Comparison of ENCODE assay signal across 23 cellular contexts in genomic region chr10:123421461-123421860, GRCh38.
DNase-seq lines count a peak whose midpoint lies in the region; ATAC-seq and TF ChIP-seq lines count a peak whose summit lies in the region.
"Had no signal": no experiment of that assay in that cellular context is flagged by ENCODE, and none has a peak within 500 bp of the region (broad histone marks: within the 10 kb centered on the region; RNA-seq: fewer than 3 reads in every experiment).

No MANE protein-coding gene starts in this region.

- 80% methylated on average over 2 of the region's 2 CpGs for WGBS in right cardiac atrium

- intact Hi-C loops in head of caudate nucleus (cut with DNase I) (no loop called here), right cardiac atrium (cut with DNase I) (no loop called here)

- peaks cover 7% of the 10 kb centered on the region for H3K4me1 Mint-ChIP-seq in nephron progenitor cell
- H3K4me1 Mint-ChIP-seq in stimulated activated naive CD8-positive, alpha-beta T cell treated with anti-CD3 and anti-CD28 coated beads, Interleukin-15, amount 100 ng/mL, for 72 hours = no peaks in the 10 kb centered on the region
- H3K4me1 Mint-ChIP-seq: CD14-positive monocyte; CD8-positive, alpha-beta memory T cell had no signal

- no peak for TF ChIP-seq CTCF in nephron progenitor cell (IDR thresholded peaks at IDR 0.05)

- H3K27me3 ChIP-seq in right cardiac atrium (ENCODE audit: control insufficient read depth, insufficient read depth) = peaks cover 4% of the 10 kb centered on the region
- H3K27me3 ChIP-seq: BE2C; BLaER1 treated with 17β-estradiol and CSF1 and Interleukin-3, amounts not matched to agents 10 nM and 100 nM had no signal

- H3K4me1 ChIP-seq in right cardiac atrium (ENCODE audit: control insufficient read depth, insufficient read depth, low read length) = no peaks in the 10 kb centered on the region
- H3K4me1 ChIP-seq: A549, BE2C had no signal

- H3K27ac ChIP-seq in caudate nucleus (ENCODE audit: low read depth, low read length) (no peak overlapping the region), right cardiac atrium (ENCODE audit: low read length) (no peak overlapping the region)
- H3K27ac ChIP-seq: A549; BLaER1 treated with 17β-estradiol and CSF1 and Interleukin-3, amounts not matched to agents 10 nM and 100 nM; GM23248 had no signal

- no peaks in the 10 kb centered on the region for H3K9me3 ChIP-seq in right cardiac atrium (ENCODE audit: control insufficient read depth, low read length)
- H3K9me3 ChIP-seq: A549, BE2C had no signal

- DNase-seq in caudate nucleus (lab: John Stamatoyannopoulos, UW) (peak in 41 of 61 donors; percentile 6 to 90 (median 43)), head of caudate nucleus (peak; percentile 21 to 93 (median 65)), nephron progenitor cell (no peak), right cardiac atrium (no peak)
- no peak for DNase-seq in activated CD4-positive, alpha-beta T cell treated with anti-CD3 and anti-CD28 coated beads, Interleukin-2, amount 50 U/mL, for 4 hours
- no peak for DNase-seq in stimulated activated naive CD8-positive, alpha-beta T cell treated with anti-CD3 and anti-CD28 coated beads, Interleukin-15, amount 100 ng/mL, for 72 hours
- DNase-seq: 8988T; ACHN; AML-193; BE2C; CD4-positive, alpha-beta T cell; CD8-positive, alpha-beta memory T cell; DMS 273 treated with DMSO at 0.1 percent for 48 hours; DMS79; EL; GDM1; GM23248; H7; HCEC 1CT had no signal

- H3K4me3 ChIP-seq in right cardiac atrium (ENCODE audit: low read length) = no peak overlapping the region
- H3K4me3 ChIP-seq: A549; BLaER1 treated with 17β-estradiol and CSF1 and Interleukin-3, amounts not matched to agents 10 nM and 100 nM; GM12878; GM23248 had no signal

- H3K9me3 Mint-ChIP-seq in nephron progenitor cell = no peaks in the 10 kb centered on the region
- H3K9me3 Mint-ChIP-seq in stimulated activated naive CD8-positive, alpha-beta T cell treated with anti-CD3 and anti-CD28 coated beads, Interleukin-15, amount 100 ng/mL, for 72 hours = no peaks in the 10 kb centered on the region
- H3K9me3 Mint-ChIP-seq: CD4-positive, alpha-beta T cell had no signal

- H3K27ac Mint-ChIP-seq in nephron progenitor cell = peak overlapping the region; percentile 72
- H3K27ac Mint-ChIP-seq in stimulated activated naive CD8-positive, alpha-beta T cell treated with anti-CD3 and anti-CD28 coated beads, Interleukin-15, amount 100 ng/mL, for 72 hours = no peak overlapping the region
- H3K27ac Mint-ChIP-seq: CD14-positive monocyte; CD4-positive, alpha-beta T cell had no signal

- ATAC-seq in right cardiac atrium = no peak
- ATAC-seq in stimulated activated naive CD8-positive, alpha-beta T cell treated with anti-CD3 and anti-CD28 coated beads, Interleukin-15, amount 100 ng/mL, for 72 hours = no peak
- ATAC-seq: A549, GM12878 had no signal

- no peak overlapping the region for H3K4me3 Mint-ChIP-seq in nephron progenitor cell
- no peak overlapping the region for H3K4me3 Mint-ChIP-seq in stimulated activated naive CD8-positive, alpha-beta T cell treated with anti-CD3 and anti-CD28 coated beads, Interleukin-15, amount 100 ng/mL, for 72 hours
- H3K4me3 Mint-ChIP-seq: CD14-positive monocyte; CD4-positive, alpha-beta T cell; CD8-positive, alpha-beta memory T cell had no signal

- H3K36me3 Mint-ChIP-seq in nephron progenitor cell (ENCODE audit: low read depth) = no peaks in the 10 kb centered on the region

- peaks cover 21% of the 10 kb centered on the region for H3K27me3 Mint-ChIP-seq in nephron progenitor cell (ENCODE audit: low read depth, poor library complexity)
- peaks cover 10% of the 10 kb centered on the region for H3K27me3 Mint-ChIP-seq in stimulated activated naive CD8-positive, alpha-beta T cell treated with anti-CD3 and anti-CD28 coated beads, Interleukin-15, amount 100 ng/mL, for 72 hours

Comparison
In these comparisons a context has a peak if more than half of its experiments do, and no peak if none do; other contexts are left out.
1. DNase-seq: peak in caudate nucleus (41 of 61) and head of caudate nucleus (42 of 42); none in nephron progenitor cell (single experiment), activated CD4-positive, alpha-beta T cell treated with anti-CD3 and anti-CD28 coated beads, Interleukin-2, amount 50 U/mL, for 4 hours (0 of 2), right cardiac atrium (0 of 3) and stimulated activated naive CD8-positive, alpha-beta T cell treated with anti-CD3 and anti-CD28 coated beads, Interleukin-15, amount 100 ng/mL, for 72 hours (0 of 2).